In genomic region chr20:21189761-21190523, GRCh38 we compare ENCODE assay signal across 2 cellular contexts.
TF ChIP-seq lines count a peak whose summit lies in the region.

No MANE protein-coding gene starts in this region.

TF ChIP-seq in GM23338, 12 proteins besides CTCF, POLR2A, EP300 and RAD21:
- TF ChIP-seq CREB1 (CRISPR knock-in tag; IDR thresholded peaks at IDR 0.05; ENCODE audit: low read depth) (peak; percentile 37), ZNF462 (CRISPR knock-in tag; IDR thresholded peaks at IDR 0.05) (peak; percentile 85), STAT1 (IDR thresholded peaks at IDR 0.05; ENCODE audit: unreplicated experiment) (no peak), JUNB (IDR thresholded peaks at IDR 0.05; ENCODE audit: unreplicated experiment) (no peak), EZH2 (IDR thresholded peaks at IDR 0.05; ENCODE audit: low read depth, unreplicated experiment) (no peak), REST (IDR thresholded peaks at IDR 0.05; ENCODE audit: unreplicated experiment) (no peak), NANOG (IDR thresholded peaks at IDR 0.05; ENCODE audit: borderline replicate concordance) (peak; percentile 90), POLR2AphosphoS5 (IDR thresholded peaks at IDR 0.05; ENCODE audit: low read depth) (no peak; the same call in 1 of the 2 replicates), ZNF114 (CRISPR knock-in tag; IDR thresholded peaks at IDR 0.05) (0 out of 2 replicates have a peak, but pooled peaks have one; percentile 14)
- TF ChIP-seq, protein P1, sequence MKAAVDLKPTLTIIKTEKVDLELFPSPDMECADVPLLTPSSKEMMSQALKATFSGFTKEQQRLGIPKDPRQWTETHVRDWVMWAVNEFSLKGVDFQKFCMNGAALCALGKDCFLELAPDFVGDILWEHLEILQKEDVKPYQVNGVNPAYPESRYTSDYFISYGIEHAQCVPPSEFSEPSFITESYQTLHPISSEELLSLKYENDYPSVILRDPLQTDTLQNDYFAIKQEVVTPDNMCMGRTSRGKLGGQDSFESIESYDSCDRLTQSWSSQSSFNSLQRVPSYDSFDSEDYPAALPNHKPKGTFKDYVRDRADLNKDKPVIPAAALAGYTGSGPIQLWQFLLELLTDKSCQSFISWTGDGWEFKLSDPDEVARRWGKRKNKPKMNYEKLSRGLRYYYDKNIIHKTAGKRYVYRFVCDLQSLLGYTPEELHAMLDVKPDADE (IDR thresholded peaks at IDR 0.05) = no peak

TF ChIP-seq in H1, 55 proteins besides CTCF, POLR2A, EP300 and RAD21:
- TF ChIP-seq CHD2 (IDR thresholded peaks at IDR 0.05; ENCODE audit: low read length) (peak; percentile 25; the same call in 1 of the 2 replicates), TAF1 (IDR thresholded peaks at IDR 0.05; ENCODE audit: low read depth, low read length) (peak; percentile 84), SP1 (IDR thresholded peaks at IDR 0.05; ENCODE audit: low read depth, low read length) (peak; percentile 89), KDM4A (IDR thresholded peaks at IDR 0.05; ENCODE audit: low read depth, low read length, severe bottlenecking) (no peak), BACH1 (IDR thresholded peaks at IDR 0.05; ENCODE audit: low read length) (no peak), NANOG (IDR thresholded peaks at IDR 0.05; ENCODE audit: insufficient read depth, low read depth, low read length, poor library complexity, severe bottlenecking) (peak; percentile 94), POU5F1 (IDR thresholded peaks at IDR 0.05; ENCODE audit: low read depth, low read length) (peak; percentile 80), CHD7 (IDR thresholded peaks at IDR 0.05; ENCODE audit: insufficient replicate concordance, low read length) (peak; percentile 79), NRF1 (IDR thresholded peaks at IDR 0.05; ENCODE audit: low read depth, low read length) (no peak), ASH2L (IDR thresholded peaks at IDR 0.05; ENCODE audit: low read length) (peak; percentile 66), TBP (IDR thresholded peaks at IDR 0.05; ENCODE audit: low read depth, low read length) (peak; percentile 73), TCF12 (IDR thresholded peaks at IDR 0.05; ENCODE audit: low read depth, low read length) (0 out of 2 replicates have a peak, but pooled peaks have one; percentile 31), HDAC2 (IDR thresholded peaks at IDR 0.05; ENCODE audit: borderline replicate concordance in 1 of 2, low read depth in 2 of 2, low read length in 2 of 2) (peak in 1 of 2 experiments; percentile 90; a peak in 2 of 4 replicates), SAP30 (IDR thresholded peaks at IDR 0.05; ENCODE audit: insufficient read depth, insufficient replicate concordance, low read length) (no peak), BCL11A (IDR thresholded peaks at IDR 0.05; ENCODE audit: low read depth in 2 of 2, low read length in 2 of 2) (peak; percentile 78 to 87), EZH2 (IDR thresholded peaks at IDR 0.05; ENCODE audit: low read depth, low read length, severe bottlenecking) (no peak), KDM1A (IDR thresholded peaks at IDR 0.05; ENCODE audit: borderline replicate concordance, low read length) (peak; percentile 46; the same call in 1 of the 2 replicates), POLR2AphosphoS5 (IDR thresholded peaks at IDR 0.05; ENCODE audit: low read depth, low read length) (peak; percentile 54; the same call in 1 of the 2 replicates), TEAD4 (IDR thresholded peaks at IDR 0.05; ENCODE audit: low read depth, low read length) (peak; percentile 87), MAX (IDR thresholded peaks at IDR 0.05) (peak; percentile 78)
- TF ChIP-seq, protein P2, sequence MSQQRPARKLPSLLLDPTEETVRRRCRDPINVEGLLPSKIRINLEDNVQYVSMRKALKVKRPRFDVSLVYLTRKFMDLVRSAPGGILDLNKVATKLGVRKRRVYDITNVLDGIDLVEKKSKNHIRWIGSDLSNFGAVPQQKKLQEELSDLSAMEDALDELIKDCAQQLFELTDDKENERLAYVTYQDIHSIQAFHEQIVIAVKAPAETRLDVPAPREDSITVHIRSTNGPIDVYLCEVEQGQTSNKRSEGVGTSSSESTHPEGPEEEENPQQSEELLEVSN (IDR thresholded peaks at IDR 0.05) = peak; percentile 87
- TF ChIP-seq, protein P3, sequence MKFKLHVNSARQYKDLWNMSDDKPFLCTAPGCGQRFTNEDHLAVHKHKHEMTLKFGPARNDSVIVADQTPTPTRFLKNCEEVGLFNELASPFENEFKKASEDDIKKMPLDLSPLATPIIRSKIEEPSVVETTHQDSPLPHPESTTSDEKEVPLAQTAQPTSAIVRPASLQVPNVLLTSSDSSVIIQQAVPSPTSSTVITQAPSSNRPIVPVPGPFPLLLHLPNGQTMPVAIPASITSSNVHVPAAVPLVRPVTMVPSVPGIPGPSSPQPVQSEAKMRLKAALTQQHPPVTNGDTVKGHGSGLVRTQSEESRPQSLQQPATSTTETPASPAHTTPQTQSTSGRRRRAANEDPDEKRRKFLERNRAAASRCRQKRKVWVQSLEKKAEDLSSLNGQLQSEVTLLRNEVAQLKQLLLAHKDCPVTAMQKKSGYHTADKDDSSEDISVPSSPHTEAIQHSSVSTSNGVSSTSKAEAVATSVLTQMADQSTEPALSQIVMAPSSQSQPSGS (IDR thresholded peaks at IDR 0.05; ENCODE audit: low read length) = peak; percentile 61; the same call in 1 of the 2 replicates
